In the genomic region with DNA sequence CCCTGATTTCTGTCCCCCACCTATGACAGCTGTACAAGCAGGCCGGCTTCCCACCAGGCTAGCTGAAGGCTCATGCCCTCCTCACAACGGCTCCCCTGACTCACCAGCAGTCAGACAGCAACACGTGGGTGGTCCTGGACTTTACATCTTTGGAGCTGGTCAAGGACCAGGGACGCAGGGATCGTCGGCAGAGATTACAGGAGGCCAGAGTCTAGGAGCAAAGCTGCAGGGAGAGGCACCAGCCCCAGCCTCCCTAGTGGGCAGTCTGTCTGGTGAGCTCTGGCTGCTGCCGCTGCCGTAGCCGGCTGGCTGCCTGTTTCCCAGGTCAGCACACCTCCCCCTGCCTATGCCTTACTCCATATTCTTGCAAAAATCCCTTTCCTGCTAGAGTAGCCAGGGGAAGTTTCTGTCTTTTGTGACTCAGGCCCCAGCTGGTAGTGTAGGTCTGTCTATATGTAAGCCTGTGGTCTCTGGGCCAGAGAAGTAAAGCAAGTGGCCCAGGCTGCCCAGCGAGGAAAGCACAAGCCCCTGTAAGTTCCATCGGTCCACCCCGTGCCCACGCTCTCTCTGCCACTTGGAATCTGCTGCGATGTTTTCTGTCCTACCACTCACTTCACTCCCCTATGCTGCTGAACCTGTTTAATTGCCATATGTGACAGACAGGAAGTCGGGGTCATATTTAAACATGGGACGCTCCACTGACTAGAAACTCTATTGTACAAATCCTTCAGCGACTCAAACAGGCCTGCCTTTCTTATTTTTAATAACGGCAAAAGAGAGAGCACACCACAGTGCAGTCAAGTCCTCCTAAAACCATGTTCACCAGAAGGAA, we compare ENCODE assay signal across 2 cellular contexts.
TF ChIP-seq lines count a peak whose summit lies in the region.

No MANE protein-coding gene starts in this region.

TF ChIP-seq in HepG2, 621 proteins besides CTCF, POLR2A, EP300 and RAD21 (continues in another document):
- TF ChIP-seq MYC (CRISPR knock-in tag; IDR thresholded peaks at IDR 0.05; ENCODE audit: borderline replicate concordance) (peak; percentile 58; the same call in 1 of the 2 replicates), ARNTL (CRISPR knock-in tag; IDR thresholded peaks at IDR 0.05) (0 out of 2 replicates have a peak, but pooled peaks have one; percentile 27), MTA1 (CRISPR knock-in tag; IDR thresholded peaks at IDR 0.05; ENCODE audit: borderline replicate concordance) (peak; percentile 34; the same call in 1 of the 2 replicates), SMAD3 (CRISPR knock-in tag; IDR thresholded peaks at IDR 0.05) (no peak), ZNF670 (CRISPR knock-in tag; IDR thresholded peaks at IDR 0.05; ENCODE audit: borderline replicate concordance) (0 out of 2 replicates have a peak, but pooled peaks have one; percentile 36), HNF4A (CRISPR knock-in tag; IDR thresholded peaks at IDR 0.05) (peak; percentile 70), MXI1 (IDR thresholded peaks at IDR 0.05; ENCODE audit: borderline replicate concordance, low read depth, low read length) (peak; percentile 33; the same call in 1 of the 3 replicates), DPF2 (CRISPR knock-in tag; IDR thresholded peaks at IDR 0.05; ENCODE audit: borderline replicate concordance, low read depth) (no peak), ZNF687 (CRISPR knock-in tag; IDR thresholded peaks at IDR 0.05) (peak; percentile 34; the same call in 1 of the 2 replicates), MAFK (conservative IDR thresholded peaks at IDR 0.05 in 1 of 2, IDR thresholded peaks at IDR 0.05 in 1 of 2; ENCODE audit: low read length in 2 of 2) (no peak), DNMT1 (CRISPR knock-in tag; IDR thresholded peaks at IDR 0.05) (no peak), SALL1 (CRISPR knock-in tag; IDR thresholded peaks at IDR 0.05) (peak; percentile 31; the same call in 1 of the 2 replicates), ZNF749 (CRISPR knock-in tag; IDR thresholded peaks at IDR 0.05; ENCODE audit: borderline replicate concordance) (no peak)
- TF ChIP-seq, protein P1, sequence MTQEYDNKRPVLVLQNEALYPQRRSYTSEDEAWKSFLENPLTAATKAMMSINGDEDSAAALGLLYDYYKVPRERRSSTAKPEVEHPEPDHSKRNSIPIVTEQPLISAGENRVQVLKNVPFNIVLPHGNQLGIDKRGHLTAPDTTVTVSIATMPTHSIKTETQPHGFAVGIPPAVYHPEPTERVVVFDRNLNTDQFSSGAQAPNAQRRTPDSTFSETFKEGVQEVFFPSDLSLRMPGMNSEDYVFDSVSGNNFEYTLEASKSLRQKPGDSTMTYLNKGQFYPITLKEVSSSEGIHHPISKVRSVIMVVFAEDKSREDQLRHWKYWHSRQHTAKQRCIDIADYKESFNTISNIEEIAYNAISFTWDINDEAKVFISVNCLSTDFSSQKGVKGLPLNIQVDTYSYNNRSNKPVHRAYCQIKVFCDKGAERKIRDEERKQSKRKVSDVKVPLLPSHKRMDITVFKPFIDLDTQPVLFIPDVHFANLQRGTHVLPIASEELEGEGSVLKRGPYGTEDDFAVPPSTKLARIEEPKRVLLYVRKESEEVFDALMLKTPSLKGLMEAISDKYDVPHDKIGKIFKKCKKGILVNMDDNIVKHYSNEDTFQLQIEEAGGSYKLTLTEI (CRISPR knock-in tag; conservative IDR thresholded peaks at IDR 0.05), result no peak
- TF ChIP-seq, protein P2, sequence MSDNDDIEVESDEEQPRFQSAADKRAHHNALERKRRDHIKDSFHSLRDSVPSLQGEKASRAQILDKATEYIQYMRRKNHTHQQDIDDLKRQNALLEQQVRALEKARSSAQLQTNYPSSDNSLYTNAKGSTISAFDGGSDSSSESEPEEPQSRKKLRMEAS (IDR thresholded peaks at IDR 0.05), result peak; percentile 37; the same call in 1 of the 2 replicates
- TF ChIP-seq, protein P3, sequence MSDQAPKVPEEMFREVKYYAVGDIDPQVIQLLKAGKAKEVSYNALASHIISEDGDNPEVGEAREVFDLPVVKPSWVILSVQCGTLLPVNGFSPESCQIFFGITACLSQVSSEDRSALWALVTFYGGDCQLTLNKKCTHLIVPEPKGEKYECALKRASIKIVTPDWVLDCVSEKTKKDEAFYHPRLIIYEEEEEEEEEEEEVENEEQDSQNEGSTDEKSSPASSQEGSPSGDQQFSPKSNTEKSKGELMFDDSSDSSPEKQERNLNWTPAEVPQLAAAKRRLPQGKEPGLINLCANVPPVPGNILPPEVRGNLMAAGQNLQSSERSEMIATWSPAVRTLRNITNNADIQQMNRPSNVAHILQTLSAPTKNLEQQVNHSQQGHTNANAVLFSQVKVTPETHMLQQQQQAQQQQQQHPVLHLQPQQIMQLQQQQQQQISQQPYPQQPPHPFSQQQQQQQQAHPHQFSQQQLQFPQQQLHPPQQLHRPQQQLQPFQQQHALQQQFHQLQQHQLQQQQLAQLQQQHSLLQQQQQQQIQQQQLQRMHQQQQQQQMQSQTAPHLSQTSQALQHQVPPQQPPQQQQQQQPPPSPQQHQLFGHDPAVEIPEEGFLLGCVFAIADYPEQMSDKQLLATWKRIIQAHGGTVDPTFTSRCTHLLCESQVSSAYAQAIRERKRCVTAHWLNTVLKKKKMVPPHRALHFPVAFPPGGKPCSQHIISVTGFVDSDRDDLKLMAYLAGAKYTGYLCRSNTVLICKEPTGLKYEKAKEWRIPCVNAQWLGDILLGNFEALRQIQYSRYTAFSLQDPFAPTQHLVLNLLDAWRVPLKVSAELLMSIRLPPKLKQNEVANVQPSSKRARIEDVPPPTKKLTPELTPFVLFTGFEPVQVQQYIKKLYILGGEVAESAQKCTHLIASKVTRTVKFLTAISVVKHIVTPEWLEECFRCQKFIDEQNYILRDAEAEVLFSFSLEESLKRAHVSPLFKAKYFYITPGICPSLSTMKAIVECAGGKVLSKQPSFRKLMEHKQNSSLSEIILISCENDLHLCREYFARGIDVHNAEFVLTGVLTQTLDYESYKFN (CRISPR knock-in tag; conservative IDR thresholded peaks at IDR 0.05), result peak; percentile 35; the same call in 1 of the 2 replicates

TF ChIP-seq in GM12891, 5 proteins besides CTCF, POLR2A, EP300 and RAD21:
- TF ChIP-seq TAF1 (IDR thresholded peaks at IDR 0.05; ENCODE audit: low read depth, low read length), result no peak
- TF ChIP-seq SPI1 (IDR thresholded peaks at IDR 0.05; ENCODE audit: low read depth, low read length), result no peak
- no peak for TF ChIP-seq POLR2AphosphoS5 (IDR thresholded peaks at IDR 0.05; ENCODE audit: low read depth, low read length)
- no peak for TF ChIP-seq PAX5 (IDR thresholded peaks at IDR 0.05; ENCODE audit: insufficient read depth, low read length, severe bottlenecking)
- TF ChIP-seq POU2F2 (IDR thresholded peaks at IDR 0.05; ENCODE audit: low read depth, low read length), result no peak
